1 cellular context compared by ENCODE assay signal in genomic region chr9:137086531-137087408, GRCh38.
TF ChIP-seq lines count a peak whose summit lies in the region.

TSS of gene MAN1B1 (plus strand) at chr9:137086985. CDS start at chr9:137087000, 15 bp downstream.

TF ChIP-seq in HepG2, 621 proteins besides CTCF, POLR2A, EP300 and RAD21 (continued from another document and continues in another):
- TF ChIP-seq ZNF318 (CRISPR knock-in tag; IDR thresholded peaks at IDR 0.05) (no peak), CBX5 (CRISPR knock-in tag; IDR thresholded peaks at IDR 0.05; ENCODE audit: borderline replicate concordance) (peak; percentile 43; the same call in 1 of the 2 replicates), KDM5B (CRISPR knock-in tag; IDR thresholded peaks at IDR 0.05; ENCODE audit: borderline replicate concordance) (peak; percentile 41; the same call in 1 of the 2 replicates), HHEX (CRISPR knock-in tag; IDR thresholded peaks at IDR 0.05) (no peak), ZNF407 (CRISPR knock-in tag; IDR thresholded peaks at IDR 0.05; ENCODE audit: not compliant biosample characterization) (no peak), JUN (CRISPR knock-in tag; IDR thresholded peaks at IDR 0.05) (no peak; the same call in 1 of the 2 replicates), NFYB (CRISPR knock-in tag; IDR thresholded peaks at IDR 0.05) (peak; percentile 60; the same call in 1 of the 2 replicates), DBP (CRISPR knock-in tag; IDR thresholded peaks at IDR 0.05; ENCODE audit: not compliant biosample characterization) (peak; percentile 51), IRF9 (CRISPR knock-in tag; IDR thresholded peaks at IDR 0.05; ENCODE audit: borderline replicate concordance) (no peak), PAX8 (CRISPR knock-in tag; IDR thresholded peaks at IDR 0.05; ENCODE audit: borderline replicate concordance) (no peak), ZNF724P (CRISPR knock-in tag; IDR thresholded peaks at IDR 0.05; ENCODE audit: borderline replicate concordance) (no peak), ZNF891 (CRISPR knock-in tag; IDR thresholded peaks at IDR 0.05) (0 out of 2 replicates have a peak, but pooled peaks have one; percentile 74), ZNF580 (CRISPR knock-in tag; IDR thresholded peaks at IDR 0.05; ENCODE audit: borderline replicate concordance, low read depth) (peak; percentile 82; the same call in 1 of the 2 replicates), SNAPC5 (CRISPR knock-in tag; IDR thresholded peaks at IDR 0.05; ENCODE audit: borderline replicate concordance) (no peak), TFDP2 (CRISPR knock-in tag; IDR thresholded peaks at IDR 0.05) (peak; percentile 77), ZBTB25 (CRISPR knock-in tag; IDR thresholded peaks at IDR 0.05) (0 out of 2 replicates have a peak, but pooled peaks have one; percentile 72), EEA1 (CRISPR knock-in tag; IDR thresholded peaks at IDR 0.05; ENCODE audit: borderline replicate concordance) (no peak), IKZF5 (CRISPR knock-in tag; IDR thresholded peaks at IDR 0.05) (peak; percentile 44), SALL1 (CRISPR knock-in tag; IDR thresholded peaks at IDR 0.05) (peak; percentile 57; the same call in 1 of the 2 replicates), NBN (conservative IDR thresholded peaks at IDR 0.05) (no peak), GATAD2A (CRISPR knock-in tag; IDR thresholded peaks at IDR 0.05) (peak; percentile 68), JDP2 (CRISPR knock-in tag; IDR thresholded peaks at IDR 0.05; ENCODE audit: borderline replicate concordance) (no peak; the same call in 1 of the 2 replicates), RCOR2 (CRISPR knock-in tag; IDR thresholded peaks at IDR 0.05) (no peak), SETDB1 (CRISPR knock-in tag; IDR thresholded peaks at IDR 0.05; ENCODE audit: borderline replicate concordance) (no peak), FOSL2 (CRISPR knock-in tag; IDR thresholded peaks at IDR 0.05) (0 out of 2 replicates have a peak, but pooled peaks have one; percentile 18), ZBTB43 (CRISPR knock-in tag; conservative IDR thresholded peaks at IDR 0.05) (no peak; the same call in 1 of the 2 replicates)
